Comparison of ENCODE assay signal across 8 cellular contexts in the genomic region with DNA sequence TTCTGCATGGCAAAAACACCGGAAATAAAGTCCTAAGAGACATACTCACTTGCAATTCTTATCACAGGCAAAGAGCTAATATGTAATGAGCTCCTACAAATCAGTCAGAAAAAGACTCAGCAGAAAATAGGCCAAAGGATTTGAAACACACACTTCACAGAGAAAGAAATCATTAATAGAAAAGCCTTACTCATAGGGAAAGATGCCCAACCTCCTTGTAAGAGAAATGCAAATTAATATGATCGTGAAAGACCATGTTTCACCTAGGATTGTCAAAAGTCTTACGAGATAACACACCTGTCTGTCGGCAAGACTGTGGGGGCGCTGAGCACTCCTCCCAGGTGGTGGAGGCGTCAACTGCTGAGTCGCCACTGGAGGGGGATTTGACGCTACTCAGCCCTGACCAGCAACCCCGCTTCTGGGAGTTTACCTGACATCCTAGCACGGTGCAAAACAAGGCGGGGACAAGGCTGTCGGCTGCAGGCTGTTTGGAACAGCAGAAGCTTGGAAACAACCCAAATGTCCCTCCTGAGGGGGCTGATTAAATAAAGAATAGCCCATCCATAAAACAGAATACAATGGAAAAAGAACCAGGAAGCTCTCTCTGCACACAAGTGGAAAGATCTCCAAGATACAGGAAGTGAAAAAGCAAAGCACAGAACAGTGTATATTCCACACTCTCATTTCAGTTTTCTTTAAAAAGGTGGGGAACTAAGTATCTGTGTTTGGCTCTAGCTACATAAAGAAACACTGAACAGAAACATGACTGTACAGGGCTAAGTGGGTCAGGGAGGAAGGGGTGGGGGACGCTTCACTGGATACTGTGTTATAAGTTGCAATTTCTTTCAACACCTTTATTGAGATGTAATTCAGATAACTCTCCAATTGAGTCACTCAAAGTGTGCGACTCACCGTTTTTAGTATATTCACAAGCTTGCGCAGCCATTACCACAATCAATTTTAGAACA. TPM values are rescaled to one million over a fixed set of nuclear protein-coding genes. Genes with fewer than 3 reads are reported as not detected.
DNase-seq lines count a peak whose midpoint lies in the region; ATAC-seq, FAIRE-seq and TF ChIP-seq lines count a peak whose summit lies in the region.

No MANE protein-coding gene starts in this region.

- no peak overlapping the region for H2BK5ac ChIP-seq in mesendoderm (ENCODE audit: low read length)

- no peak overlapping the region for H3K4ac ChIP-seq in mesendoderm (ENCODE audit: low read depth, low read length)

- H3K56ac ChIP-seq in mesendoderm (ENCODE audit: low read length): no peak overlapping the region

- H3K36me3 ChIP-seq in ACC112 (ENCODE audit: insufficient read depth, low read length): peaks cover 5% of the 10 kb centered on the region; the same call in 1 of the 2 replicates
- H3K36me3 ChIP-seq in RWPE2 (ENCODE audit: low read depth): peaks cover 99% of the 10 kb centered on the region
- peaks cover 8% of the 10 kb centered on the region for H3K36me3 ChIP-seq in mesendoderm (ENCODE audit: control insufficient read depth, insufficient read depth, low read length)

- peak; percentile 51 for ATAC-seq in GM18873 (IDR thresholded peaks at IDR 0.05; ENCODE audit: low FRiP score, unreplicated experiment)
- peak; percentile 66 for ATAC-seq in HG03108 (IDR thresholded peaks at IDR 0.05; ENCODE audit: unreplicated experiment)
- peak; percentile 77 for ATAC-seq in RWPE2 (ENCODE audit: low read depth)

- peak overlapping the region; percentile 54 for H3K27ac ChIP-seq in ACC112 (ENCODE audit: low read depth, low read length)
- peak overlapping the region; percentile 98 for H3K27ac ChIP-seq in RWPE2 (ENCODE audit: poor library complexity, severe bottlenecking)
- peak overlapping the region; percentile 51 for H3K27ac ChIP-seq in cingulate gyrus (ENCODE audit: low read depth, low read length)
- no peak overlapping the region for H3K27ac ChIP-seq in mesendoderm (ENCODE audit: low read depth, low read length)

- peaks cover 16% of the 10 kb centered on the region for H3K79me1 ChIP-seq in mesendoderm (ENCODE audit: low read length)

- no peak overlapping the region for H2AFZ ChIP-seq in ACC112 (ENCODE audit: low read length, unreplicated experiment)

- H3K9ac ChIP-seq in mesendoderm (ENCODE audit: low read length): no peak overlapping the region

- H3K9me3 ChIP-seq in RWPE2 (ENCODE audit: severe bottlenecking): no peaks in the 10 kb centered on the region

- no peak overlapping the region for H4K8ac ChIP-seq in mesendoderm (ENCODE audit: low read depth, low read length)

- H3K27me3 ChIP-seq in ACC112 (ENCODE audit: insufficient read depth, low read length) (no peaks in the 10 kb centered on the region), RWPE2 (ENCODE audit: insufficient read depth, poor library complexity, severe bottlenecking) (no peaks in the 10 kb centered on the region), mesendoderm (ENCODE audit: insufficient read depth, low read length, poor library complexity) (no peaks in the 10 kb centered on the region)

- DNase-seq in RWPE2 (ENCODE audit: low spot score) (no peak), mesendoderm (peak; percentile 77), NCI-H226 (no peak), HTR-8/SVneo (ENCODE audit: insufficient read length, low spot score) (no peak)

- no peak overlapping the region for H3K18ac ChIP-seq in mesendoderm (ENCODE audit: low read length)

- H3K4me3 ChIP-seq in ACC112 (ENCODE audit: low read depth, low read length) (no peak overlapping the region), RWPE2 (ENCODE audit: severe bottlenecking) (no peak overlapping the region), mesendoderm (ENCODE audit: low read length) (no peak overlapping the region)

- H4K5ac ChIP-seq in mesendoderm (ENCODE audit: low read length): no peak overlapping the region

- no CpG with 5 or more reads among the region's 16 CpGs for WGBS in mesendoderm (ENCODE audit: extremely low coverage, insufficient coverage, low lambda C conversion rate)

- H2AK5ac ChIP-seq in mesendoderm (ENCODE audit: low read length): no peak overlapping the region

- H2BK120ac ChIP-seq in mesendoderm (ENCODE audit: low read depth, low read length): no peak overlapping the region

- no peak for FAIRE-seq in HTR-8/SVneo (lab: Jason Lieb, UNC)

- peaks cover 84% of the 10 kb centered on the region for H3K79me2 ChIP-seq in ACC112 (ENCODE audit: control insufficient read depth, insufficient read depth, low read length, unreplicated experiment)
- H3K79me2 ChIP-seq in mesendoderm (ENCODE audit: control insufficient read depth, insufficient read depth, low read length): peaks cover 68% of the 10 kb centered on the region

- H3K4me1 ChIP-seq in ACC112 (ENCODE audit: control insufficient read depth, insufficient read depth, low read length, unreplicated experiment) (peaks cover 40% of the 10 kb centered on the region), RWPE2 (ENCODE audit: insufficient read depth, poor library complexity, severe bottlenecking) (peaks cover 75% of the 10 kb centered on the region), mesendoderm (ENCODE audit: control insufficient read depth, low read depth, low read length) (no peaks in the 10 kb centered on the region)

- H3K4me2 ChIP-seq in mesendoderm (ENCODE audit: low read length): no peak overlapping the region

- no peak overlapping the region for H3K23ac ChIP-seq in mesendoderm (ENCODE audit: low read length)

- no peak overlapping the region for H2BK15ac ChIP-seq in mesendoderm (replicated peaks; ENCODE audit: low read depth)

- no peak for TF ChIP-seq CTCF in RWPE2 (IDR thresholded peaks at IDR 0.05; ENCODE audit: poor library complexity, severe bottlenecking)

RNA-seq across cellular contexts. Expression of a gene that starts 11.5 kb away (rescaled TPM):
- polyA plus RNA-seq in mesendoderm (2013, experiment 1 of 2): 124 TPM
- polyA plus RNA-seq in mesendoderm (2013, experiment 2 of 2): 125 TPM

RNA-seq across cellular contexts. Expression of a gene that starts 33.0 kb away (rescaled TPM):
- 33.7 TPM for polyA plus RNA-seq in mesendoderm (2013, experiment 1 of 2)
- polyA plus RNA-seq in mesendoderm (2013, experiment 2 of 2): 35.3 TPM
